ENCODE assay signal across 8 cellular contexts in the genomic region with DNA sequence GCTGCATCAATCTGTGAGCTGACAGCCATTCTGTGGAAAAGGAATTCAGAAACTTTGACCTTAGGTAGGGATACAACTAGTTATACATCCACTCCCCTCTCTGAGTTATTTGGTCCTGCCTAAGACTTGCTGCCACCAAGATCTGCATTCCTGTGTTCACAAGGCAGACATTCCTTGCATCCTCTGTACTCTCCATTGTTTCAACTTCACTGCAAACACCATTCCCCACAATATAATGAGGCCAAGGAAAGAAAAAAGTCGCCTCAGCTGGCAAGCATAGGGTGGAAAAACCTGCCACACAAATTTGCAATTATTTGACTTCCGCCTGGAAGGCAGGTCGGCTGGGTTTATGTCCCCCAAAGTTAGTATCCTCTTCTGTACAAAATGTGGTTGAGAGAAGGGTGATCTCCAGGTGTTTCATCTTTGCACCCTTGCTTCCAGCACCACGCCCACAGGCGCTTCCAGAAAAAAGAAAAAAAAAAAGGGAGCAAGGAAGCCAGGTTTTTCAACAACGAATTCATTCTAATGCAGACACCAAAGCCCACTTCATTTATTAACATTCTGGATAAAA. TPM values are rescaled to one million over a fixed set of nuclear protein-coding genes. Genes with fewer than 3 reads are reported as not detected.
DNase-seq lines count a peak whose midpoint lies in the region; ATAC-seq and TF ChIP-seq lines count a peak whose summit lies in the region.

No MANE protein-coding gene starts in this region.

- H3K4me1 ChIP-seq in gastrocnemius medialis, result peaks cover 25 to 33% of the 10 kb centered on the region in 2 donors

- H3K9ac ChIP-seq in SK-N-MC (ENCODE audit: insufficient read length), result peak overlapping the region; percentile 87

- H3K9me3 ChIP-seq in SK-N-MC (ENCODE audit: low read depth, low read length), result no peaks in the 10 kb centered on the region
- no peaks in the 10 kb centered on the region for H3K9me3 ChIP-seq in gastrocnemius medialis

- H3K27me3 ChIP-seq in gastrocnemius medialis, result no peaks in the 10 kb centered on the region

- DNase-seq in GM12865 (ENCODE audit: low read depth), result no peak
- no peak for DNase-seq in SK-N-MC (ENCODE audit: low read depth, low spot score)
- no peak for DNase-seq in fibroblast of villous mesenchyme (ENCODE audit: low read depth)
- DNase-seq in gastrocnemius medialis, result no peak
- no peak for DNase-seq in GM19238 (ENCODE audit: insufficient read length, low spot score)
- no peak for DNase-seq in T-helper 9 cell
- DNase-seq in D341Med (ENCODE audit: low spot score), result no peak

- intact Hi-C loops in gastrocnemius medialis (cut with DNase I; ENCODE audit: low total_unique reads), result loop anchor here (5.0 kb wide), 1 partner anchor 412 kb away; no protein-coding TSS in a partner anchor

- no peak for TF ChIP-seq POLR2A in gastrocnemius medialis (IDR thresholded peaks at IDR 0.05)

- TF ChIP-seq CTCF in GM12865 (IDR thresholded peaks at IDR 0.05; ENCODE audit: insufficient read depth, low read depth, low read length, missing control alignments) (no peak), fibroblast of villous mesenchyme (IDR thresholded peaks at IDR 0.05; ENCODE audit: insufficient read depth, low read depth, low read length) (no peak), gastrocnemius medialis (IDR thresholded peaks at IDR 0.05 in 4 of 5, conservative IDR thresholded peaks at IDR 0.05 in 1 of 5) (no peak)

- H3K4me3 ChIP-seq in GM12865 (ENCODE audit: low read depth, low read length) (peak overlapping the region; percentile 100), SK-N-MC (peak overlapping the region; percentile 88), fibroblast of villous mesenchyme (ENCODE audit: low read depth, low read length) (peak overlapping the region; percentile 98), gastrocnemius medialis (peak overlapping the region; percentile 84 to 97 (median 90))

- in situ Hi-C loops in gastrocnemius medialis (cut with MboI; ENCODE audit: low sequenced_read_pairs in 4 of 4), result loop anchor here (10.0 to 25.0 kb wide), 3 partner anchors 219 to 317 kb away; a partner anchor contains a TSS

- ATAC-seq in gastrocnemius medialis (no peak), GM21619 (IDR thresholded peaks at IDR 0.05; ENCODE audit: unreplicated experiment) (no peak)

- H3K27ac ChIP-seq in SK-N-MC (peak overlapping the region; percentile 78), gastrocnemius medialis (peak overlapping the region; percentile 67 to 91 (median 83))

- H3K36me3 ChIP-seq in SK-N-MC (ENCODE audit: insufficient read depth, low read length), result no peaks in the 10 kb centered on the region
- no peaks in the 10 kb centered on the region for H3K36me3 ChIP-seq in gastrocnemius medialis

RNA-seq across cellular contexts. Expression of a gene that starts 0.7 kb away (rescaled TPM):
- 20.9 and 30.2 TPM in 2 replicates for total RNA-seq in fibroblast of villous mesenchyme
- 1 to 10 TPM; 2.6 to 7.2 (median 3.9) TPM for total RNA-seq in gastrocnemius medialis
